ENCODE assay signal across 1 cellular context in genomic region chr6:159730277-159730676, GRCh38.
TF ChIP-seq lines count a peak whose summit lies in the region.

No MANE protein-coding gene starts in this region.

TF ChIP-seq in SK-N-SH treated with all-trans-retinoic acid at 6 μM for 48 hours, 23 proteins besides CTCF, POLR2A, EP300 and RAD21 (continued from another document):
- no peak for TF ChIP-seq POU6F1 (CRISPR knock-in tag; IDR thresholded peaks at IDR 0.05; ENCODE audit: borderline replicate concordance, low read depth)
- TF ChIP-seq TCF4 (CRISPR knock-in tag; IDR thresholded peaks at IDR 0.05; ENCODE audit: borderline replicate concordance) = no peak
